ENCODE assay signal across 25 cellular contexts in genomic region chr2:65611488-65611887, GRCh38.
"Had no signal": no experiment of that assay in that cellular context is flagged by ENCODE, and none has a peak within 500 bp of the region (broad histone marks: within the 10 kb centered on the region; RNA-seq: fewer than 3 reads in every experiment).

No MANE protein-coding gene starts in this region.

- H3K27ac ChIP-seq: brain microvascular endothelial cell had no signal

- DNase-seq: activated B cell treated with CpG ODN at 0.5 μM for 24 hours; activated CD4-positive, alpha-beta T cell treated with anti-CD3 and anti-CD28 coated beads for 1 hour; activated CD4-positive, alpha-beta T cell treated with anti-CD3 and anti-CD28 coated beads, Interleukin-2, amount 10 ng/mL, durations not matched to agents 24 days and 14 days; activated CD4-positive, alpha-beta T cell treated with anti-CD3 and anti-CD28 coated beads, Interleukin-2, amount 50 U/mL, for 48 hours; activated CD8-positive, alpha-beta memory T cell treated with anti-CD3 and anti-CD28 coated beads, Interleukin-2, amount 10 ng/mL, durations not matched to agents 7 days and 5 days; activated gamma-delta T cell; activated naive CD4-positive, alpha-beta T cell treated with anti-CD3 and anti-CD28 coated beads for 36 hours; activated T-cell treated with anti-CD3 and anti-CD28 coated beads, Interleukin-2, amount 50 U/mL, for 4 hours; amygdala; brain microvascular endothelial cell; IMR-90; Kasumi-1; KBM-7; NCI-H1048; NCI-H1417; NCI-H1930; NCI-H2107; NCI-H2171 treated with DMSO at 0.1 percent for 48 hours; NCI-H345; NCI-H510A; NCI-H526 treated with DMSO at 0.1 percent for 48 hours; NCI-H82; SHP77 treated with DMSO at 0.1 percent for 48 hours; T-helper 17 cell; T-helper 9 cell had no signal

- ATAC-seq: activated CD8-positive, alpha-beta memory T cell treated with anti-CD3 and anti-CD28 coated beads, Interleukin-2, amount 10 ng/mL, durations not matched to agents 7 days and 5 days; activated T-cell treated with anti-CD3 and anti-CD28 coated beads, Interleukin-2, amount 50 U/mL, for 4 hours; T-helper 17 cell had no signal

- H3K36me3 ChIP-seq: brain microvascular endothelial cell had no signal

- H3K27me3 ChIP-seq: brain microvascular endothelial cell had no signal
